1 cellular context compared by ENCODE assay signal in genomic region chr2:197037863-197038398, GRCh38.
TF ChIP-seq lines count a peak whose summit lies in the region.

No MANE protein-coding gene starts in this region.

TF ChIP-seq in WTC11, 78 proteins besides CTCF, POLR2A, EP300 and RAD21 (continued from another document):
- TF ChIP-seq HMGXB4 (CRISPR knock-in tag; IDR thresholded peaks at IDR 0.05), result no peak
